Comparison of ENCODE assay signal across 9 cellular contexts in genomic region chrX:153984351-153985178, GRCh38.
DNase-seq lines count a peak whose midpoint lies in the region; TF ChIP-seq lines count a peak whose summit lies in the region.
"Had no signal": no experiment of that assay in that cellular context is flagged by ENCODE, and none has a peak within 500 bp of the region (broad histone marks: within the 10 kb centered on the region; RNA-seq: fewer than 3 reads in every experiment).

No MANE protein-coding gene starts in this region.

- no peaks in the 10 kb centered on the region for H4K20me1 ChIP-seq in OCI-LY3 (ENCODE audit: insufficient read depth, low read length)

- H3K9me3 ChIP-seq in OCI-LY3 (ENCODE audit: insufficient read depth, low read length), result no peaks in the 10 kb centered on the region

- in situ Hi-C loops in KBM-7 (cut with MboI; ENCODE audit: low pct_unique_long_range_greater_than_20kb, low sequenced_read_pairs), result no loop called here

- peak overlapping the region; percentile 93 for H3K4me2 ChIP-seq in OCI-LY3 (ENCODE audit: low read length)
- H3K4me2 ChIP-seq: PC-9 had no signal

- no peaks in the 10 kb centered on the region for H3K79me2 ChIP-seq in OCI-LY3 (ENCODE audit: low read length)

- DNase-seq in GM19238 (ENCODE audit: insufficient read length, low spot score) (peak; percentile 48), putamen (ENCODE audit: low spot score) (no peak), anterior cingulate cortex (lab: John Stamatoyannopoulos, UW) (no peak), KBM-7 (no peak)
- peak; percentile 59 for DNase-seq in stimulated activated CD4-positive, alpha-beta T cell treated with anti-CD3 and anti-CD28 coated beads, Interleukin-4, amount 100 ng/mL, for 24 hours
- DNase-seq: foreskin keratinocyte, PC-9 had no signal

- no peak for TF ChIP-seq CTCF in OCI-LY3 (IDR thresholded peaks at IDR 0.05; ENCODE audit: low read depth, low read length)

- peak overlapping the region; percentile 66; the same call in 1 of the 2 replicates for H3K4me3 ChIP-seq in OCI-LY3 (ENCODE audit: low read length)
- H3K4me3 ChIP-seq: PC-9 had no signal

- H3K36me3 ChIP-seq in OCI-LY3 (replicated peaks; ENCODE audit: low read depth, low read length), result no peaks in the 10 kb centered on the region

- peaks cover 56% of the 10 kb centered on the region for H3K4me1 ChIP-seq in OCI-LY3 (ENCODE audit: low read length)
- H3K4me1 ChIP-seq: foreskin keratinocyte had no signal

- peak overlapping the region; percentile 92 for H3K9ac ChIP-seq in OCI-LY3 (ENCODE audit: low read length)

- H2AFZ ChIP-seq in OCI-LY3 (ENCODE audit: low read depth, low read length), result peak overlapping the region; percentile 75; the same call in 1 of the 2 replicates
- H2AFZ ChIP-seq: PC-9 had no signal

- no peaks in the 10 kb centered on the region for H3K27me3 ChIP-seq in OCI-LY3 (ENCODE audit: low read depth, low read length)
- H3K27me3 ChIP-seq: foreskin keratinocyte had no signal

- H3K27ac ChIP-seq in OCI-LY3 (ENCODE audit: low read length) (peak overlapping the region; percentile 96), cingulate gyrus (ENCODE audit: low read depth, low read length) (peak overlapping the region; percentile 1)
- H3K27ac ChIP-seq: foreskin keratinocyte, PC-9 had no signal

Comparison
In these comparisons a context has a peak if more than half of its experiments do, and no peak if none do; other contexts are left out.
1. DNase-seq: peak in GM19238 (single experiment) and stimulated activated CD4-positive, alpha-beta T cell treated with anti-CD3 and anti-CD28 coated beads, Interleukin-4, amount 100 ng/mL, for 24 hours (single experiment); none in putamen (single experiment), anterior cingulate cortex (0 of 58) and KBM-7 (single experiment).